7 cellular contexts compared by ENCODE assay signal in genomic region chr17:78924481-78925151, GRCh38. TPM values are rescaled to one million over a fixed set of nuclear protein-coding genes. Genes with fewer than 3 reads are reported as not detected.
DNase-seq lines count a peak whose midpoint lies in the region; ATAC-seq, FAIRE-seq and TF ChIP-seq lines count a peak whose summit lies in the region.

No MANE protein-coding gene starts in this region.

- H2AK5ac ChIP-seq in H9 (ENCODE audit: insufficient read length, low read length): no peak overlapping the region

- H3K23me2 ChIP-seq in H9 (ENCODE audit: insufficient read length, low read depth, low read length, poor library complexity, severe bottlenecking): peaks cover 10% of the 10 kb centered on the region

- H3K79me1 ChIP-seq in H9 (ENCODE audit: insufficient read depth, low read depth, low read length, poor library complexity, severe bottlenecking): peaks cover 4% of the 10 kb centered on the region

- H2AFZ ChIP-seq in H9 (ENCODE audit: low read length): no peak overlapping the region

- H3K9me3 Mint-ChIP-seq in H9 (no peaks in the 10 kb centered on the region), osteocyte (ENCODE audit: unreplicated experiment) (no peaks in the 10 kb centered on the region)

- H2BK120ac ChIP-seq in H9 (ENCODE audit: low read depth, low read length, poor library complexity, severe bottlenecking): no peak overlapping the region

- H3K27ac Mint-ChIP-seq in H9 (no peak overlapping the region), osteocyte (ENCODE audit: unreplicated experiment) (no peak overlapping the region)

- H3K79me2 ChIP-seq in H9 (ENCODE audit: insufficient read depth, low read length): no peaks in the 10 kb centered on the region; the same call in 1 of the 2 replicates

- H3K14ac ChIP-seq in H9 (ENCODE audit: insufficient read depth, low read length): peak overlapping the region; percentile 35

- TF ChIP-seq POLR2A in H54 (IDR thresholded peaks at IDR 0.05; ENCODE audit: low read depth, low read length): no peak

- H3K4me1 ChIP-seq in H9 (ENCODE audit: insufficient read depth, low read length) (peaks cover 3% of the 10 kb centered on the region; the same call in 1 of the 2 replicates), SJSA1 (replicated peaks) (peaks cover 35% of the 10 kb centered on the region)

- no peak for TF ChIP-seq CTCF in H9 (conservative IDR thresholded peaks at IDR 0.05)
- TF ChIP-seq CTCF in fibroblast of pulmonary artery (IDR thresholded peaks at IDR 0.05; ENCODE audit: low read length, missing control alignments): no peak
- no peak for TF ChIP-seq CTCF in osteocyte (IDR thresholded peaks at IDR 0.05)

- H3K4me3 ChIP-seq in SJSA1: peak overlapping the region; percentile 48
- peak overlapping the region; percentile 84 for H3K4me3 ChIP-seq in fibroblast of pulmonary artery (replicated peaks; ENCODE audit: low read depth, low read length)

- no peak for FAIRE-seq in H54 (lab: Jason Lieb, UNC)

- H3K4me3 Mint-ChIP-seq in H9: peak overlapping the region; percentile 71 to 83
- peak overlapping the region; percentile 85 for H3K4me3 Mint-ChIP-seq in osteocyte (ENCODE audit: unreplicated experiment)

- no peak overlapping the region for H3K23ac ChIP-seq in H9 (ENCODE audit: insufficient read length, low read depth, low read length)

- no peak overlapping the region for H2BK5ac ChIP-seq in H9 (ENCODE audit: insufficient read length, low read length)

- peak; percentile 73 for DNase-seq in H9
- DNase-seq in SJSA1 (ENCODE audit: low read depth in 1 of 2, low spot score in 2 of 2): peak; percentile 28 to 69
- no peak for DNase-seq in fibroblast of pulmonary artery (ENCODE audit: low read depth)
- no peak for DNase-seq in osteocyte (ENCODE audit: extremely low spot score, unreplicated experiment)
- no peak for DNase-seq in H54 (ENCODE audit: insufficient read length, low spot score)

- H3K27ac ChIP-seq in H9 (ENCODE audit: insufficient read length, low read depth, low read length): no peak overlapping the region
- H3K27ac ChIP-seq in SJSA1: 0 out of 2 replicates have a peak overlapping the region, but pooled peaks have one; percentile 4

- H4K8ac ChIP-seq in H9 (replicated peaks; ENCODE audit: insufficient read length, low read depth, low read length): no peak overlapping the region

- no peaks in the 10 kb centered on the region for H4K20me1 ChIP-seq in H9 (ENCODE audit: control insufficient read depth, insufficient read depth, insufficient read length)

- H2BK12ac ChIP-seq in H9 (ENCODE audit: insufficient read length, low read depth, low read length): no peak overlapping the region

- no peak overlapping the region for H4K5ac ChIP-seq in H9 (ENCODE audit: insufficient read length, low read depth, low read length)

- H3K27me3 ChIP-seq in H9 (ENCODE audit: insufficient read depth, low read length) (no peaks in the 10 kb centered on the region), SJSA1 (replicated peaks) (no peaks in the 10 kb centered on the region)

- H3K36me3 ChIP-seq in SJSA1: peaks cover 26% of the 10 kb centered on the region

- H3K9me3 ChIP-seq in H9 (ENCODE audit: control insufficient read depth, low read depth, low read length) (no peaks in the 10 kb centered on the region), SJSA1 (replicated peaks) (no peaks in the 10 kb centered on the region)

- no peak overlapping the region for H2BK20ac ChIP-seq in H9 (ENCODE audit: low read depth, low read length, poor library complexity, severe bottlenecking)

- no peak overlapping the region for H3T11ph ChIP-seq in H9 (ENCODE audit: low read length)

- no peak overlapping the region for H4K91ac ChIP-seq in H9 (ENCODE audit: insufficient read length, low read depth, low read length)

- no peak overlapping the region for H2BK15ac ChIP-seq in H9 (ENCODE audit: low read depth, low read length)

- H3K27me3 Mint-ChIP-seq in H9 (ENCODE audit: low read depth): peaks cover 24% of the 10 kb centered on the region
- H3K27me3 Mint-ChIP-seq in osteocyte (ENCODE audit: unreplicated experiment): no peaks in the 10 kb centered on the region

- H3K18ac ChIP-seq in H9 (ENCODE audit: insufficient read length, low read depth, low read length): peak overlapping the region; percentile 51

- WGBS in H9 (ENCODE audit: extremely low coverage, insufficient read length, low lambda C conversion rate): no CpG with 5 or more reads among the region's 64 CpGs

- ATAC-seq in HG02571 (IDR thresholded peaks at IDR 0.05; ENCODE audit: unreplicated experiment) (no peak), GM19455 (IDR thresholded peaks at IDR 0.05; ENCODE audit: unreplicated experiment) (no peak)

- H3K4ac ChIP-seq in H9 (ENCODE audit: low read depth, low read length): no peak overlapping the region

- H3K56ac ChIP-seq in H9 (ENCODE audit: insufficient read length, low read depth, low read length): no peak overlapping the region

- peaks cover 16 to 45% of the 10 kb centered on the region in 2 experiments for H3K4me1 Mint-ChIP-seq in H9
- H3K4me1 Mint-ChIP-seq in osteocyte (ENCODE audit: unreplicated experiment): peaks cover 57% of the 10 kb centered on the region

- H3K4me2 ChIP-seq in H9 (ENCODE audit: insufficient read depth, insufficient read length, low read length): peak overlapping the region; percentile 71

- H3K36me3 Mint-ChIP-seq in H9 (ENCODE audit: insufficient read depth in 1 of 3, low read depth in 3 of 3) (peaks cover 0 to 1% (median 0%) of the 10 kb centered on the region in 3 experiments; a peak in 1 of 7 replicates), osteocyte (ENCODE audit: unreplicated experiment) (peaks cover 2% of the 10 kb centered on the region)

- H3K9ac ChIP-seq in H9 (ENCODE audit: extremely low read depth, insufficient read length, low read length): no peak overlapping the region

RNA-seq across cellular contexts. Expression of gene TIMP2, which starts 0.6 kb away (rescaled TPM):
- total RNA-seq in H9 (2021): 29.0 and 30.3 TPM in 2 replicates
- total RNA-seq in SJSA1 (2014; rRNA removed; shearing (Covaris generic)): 122 and 166 TPM in 2 replicates
- total RNA-seq in osteocyte: 1,096 and 1,211 TPM in 2 replicates

RNA-seq across cellular contexts. Expression of gene CEP295NL, which starts 21.6 kb away (rescaled TPM):
- total RNA-seq in H9 (2021) (0.42 and 0.66 TPM in 2 replicates), osteocyte (7.3 and 9.2 TPM in 2 replicates)
- 0.22 and 0.34 TPM in 2 replicates for total RNA-seq in SJSA1 (2014; rRNA removed; shearing (Covaris generic))

RNA-seq across cellular contexts. Expression of gene LGALS3BP, which starts 55.1 kb away (rescaled TPM):
- total RNA-seq in H9 (2021) (69.8 and 76.4 TPM in 2 replicates), osteocyte (439 and 456 TPM in 2 replicates)
- total RNA-seq in SJSA1 (2014; rRNA removed; shearing (Covaris generic)): 485 TPM in 2 replicates

Comparison
In these comparisons a context has a peak if more than half of its experiments do, and no peak if none do; other contexts are left out.
1. DNase-seq: peak in H9 (single experiment) and SJSA1 (2 of 2); none in fibroblast of pulmonary artery (single experiment), osteocyte (single experiment) and H54 (single experiment).